26 cellular contexts compared by ENCODE assay signal in the genomic region with DNA sequence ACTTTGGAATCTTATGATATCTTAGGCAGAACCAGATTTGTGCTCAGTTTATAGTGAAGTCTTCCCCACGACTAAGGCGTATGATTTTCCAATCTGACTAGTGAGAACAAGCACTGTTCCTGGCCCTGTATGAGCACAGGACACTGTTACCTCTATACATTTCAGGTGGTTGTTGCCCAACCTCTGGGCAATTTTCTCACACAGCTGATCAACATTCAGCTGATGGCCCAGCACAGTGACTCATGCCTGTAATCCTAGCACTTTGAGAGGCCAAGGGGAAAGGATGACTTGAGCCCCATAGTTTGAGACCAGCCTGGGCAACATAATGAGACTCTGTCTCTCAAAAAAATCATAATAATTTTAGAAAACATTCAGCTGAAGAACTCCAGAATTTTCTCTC.
"Had no signal": no experiment of that assay in that cellular context is flagged by ENCODE, and none has a peak within 500 bp of the region (broad histone marks: within the 10 kb centered on the region; RNA-seq: fewer than 3 reads in every experiment).

No MANE protein-coding gene starts in this region.

- H3K9me3 ChIP-seq: esophagus squamous epithelium, heart right ventricle, prostate gland, sigmoid colon, spleen, thoracic aorta, tibial nerve, upper lobe of right lung, uterus had no signal

- FAIRE-seq: endothelial cell of umbilical vein, keratinocyte had no signal

- H3K36me3 ChIP-seq: esophagus squamous epithelium, heart right ventricle, left lung, prostate gland, spleen, thoracic aorta, upper lobe of right lung, uterus had no signal

- DNase-seq: dermis blood vessel endothelial cell; effector memory CD4-positive, alpha-beta T cell; erythroblast; esophagus squamous epithelium; foreskin melanocyte; glutamatergic neuron; heart right ventricle; hypothalamus; immature natural killer cell; left lung; naive thymus-derived CD8-positive, alpha-beta T cell; nephron progenitor cell; nucleus accumbens; right cardiac atrium; sigmoid colon; spleen; stimulated activated CD4-positive, alpha-beta T cell treated with anti-CD3 and anti-CD28 coated beads, Interleukin-4, amount 100 ng/mL, for 4 hours; upper lobe of right lung; uterus had no signal

- H3K4me3 ChIP-seq: coronary artery, esophagus squamous epithelium, heart right ventricle, left lung, prostate gland, sigmoid colon, spleen, thoracic aorta, tibial nerve, upper lobe of right lung, uterus had no signal

- H3K27me3 ChIP-seq: esophagus squamous epithelium, heart right ventricle, left lung, sigmoid colon, spleen, tibial nerve, upper lobe of right lung, uterus had no signal

- H3K4me1 ChIP-seq: esophagus squamous epithelium, heart right ventricle, left lung, prostate gland, sigmoid colon, spleen, tibial nerve, upper lobe of right lung, uterus had no signal

- ATAC-seq: heart right ventricle; left lung; naive thymus-derived CD8-positive, alpha-beta T cell; right cardiac atrium; stimulated activated memory B cell treated with anti-CD40 and anti-IgM and Interleukin-4, amounts not matched to agents 10 μg/mL and 1 μg/mL and 100 μg/mL, for 72 hours; upper lobe of right lung had no signal

- H3K27ac ChIP-seq: coronary artery, esophagus squamous epithelium, heart right ventricle, left lung, prostate gland, sigmoid colon, spleen, thoracic aorta, tibial nerve, upper lobe of right lung, uterus had no signal
